In the genomic region with DNA sequence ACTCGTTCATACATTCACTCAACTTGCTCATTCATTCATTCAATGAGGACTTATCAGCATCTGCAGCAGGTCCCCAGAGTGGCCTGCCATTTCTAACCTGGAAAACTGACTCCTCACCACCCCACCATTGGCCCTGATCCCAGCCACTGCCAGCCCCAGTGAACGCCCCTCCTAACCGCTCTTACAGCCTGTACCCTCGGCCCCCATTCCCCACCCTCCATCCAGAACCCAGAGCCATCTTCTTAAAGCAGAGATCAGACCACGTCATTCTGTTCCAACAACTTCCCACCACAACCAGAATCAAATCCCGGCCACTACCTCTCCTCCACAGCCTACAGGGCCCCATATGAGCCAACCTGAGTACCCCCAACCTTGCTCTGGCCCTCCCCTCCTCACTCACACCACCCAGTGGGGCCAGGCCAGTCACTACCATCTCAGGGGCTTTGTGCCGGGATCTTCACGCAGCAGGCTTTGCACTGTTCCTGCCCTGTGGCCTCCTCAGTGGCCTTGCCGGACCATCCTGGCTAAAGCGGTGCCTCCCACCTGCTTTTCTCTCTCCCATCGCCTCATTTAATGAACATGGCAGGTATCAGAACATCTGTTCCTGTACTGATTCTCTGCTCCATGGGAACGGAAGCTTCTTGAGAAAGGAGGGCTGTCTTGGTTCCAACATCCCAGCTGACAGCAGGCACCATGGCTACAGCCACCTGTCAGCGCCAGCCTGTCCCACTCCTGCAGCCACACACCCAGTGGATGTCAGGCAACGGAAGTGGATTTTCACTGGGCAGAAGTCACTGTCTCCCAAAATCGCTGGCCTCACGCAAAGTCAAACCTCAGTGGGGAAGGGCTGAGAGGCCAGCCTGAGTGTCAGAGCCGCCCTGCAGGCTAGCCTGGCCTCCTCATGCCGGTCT, we compare ENCODE assay signal across 11 cellular contexts. TPM values are rescaled to one million over a fixed set of nuclear protein-coding genes. Genes with fewer than 3 reads are reported as not detected.
A peak's percentile ranks its signal among the peaks of the same experiment; 100 is the strongest.
DNase-seq lines count a peak whose midpoint lies in the region; ATAC-seq, FAIRE-seq and TF ChIP-seq lines count a peak whose summit lies in the region.
"Had no signal": no experiment of that assay in that cellular context is flagged by ENCODE, and none has a peak within 500 bp of the region (broad histone marks: within the 10 kb centered on the region; RNA-seq: fewer than 3 reads in every experiment).

No MANE protein-coding gene starts in this region.

- H3K27me3 Mint-ChIP-seq in CD4-positive, CD25-positive, alpha-beta regulatory T cell = no peaks in the 10 kb centered on the region

- TF ChIP-seq CTCF in parathyroid adenoma (IDR thresholded peaks at IDR 0.05) (no peak), tibial artery (IDR thresholded peaks at IDR 0.05) (no peak)

- H3K4me1 ChIP-seq in CD4-positive, CD25-positive, alpha-beta regulatory T cell (ENCODE audit: control insufficient read depth, insufficient read depth, low read length, poor library complexity, severe bottlenecking) = peaks cover 100% of the 10 kb centered on the region
- peaks cover 99% of the 10 kb centered on the region for H3K4me1 ChIP-seq in effector memory CD4-positive, alpha-beta T cell (ENCODE audit: control insufficient read depth, insufficient read depth, low read length, poor library complexity, severe bottlenecking)
- H3K4me1 ChIP-seq in parathyroid adenoma = peaks cover 87% of the 10 kb centered on the region
- peaks cover 3 to 45% (median 41%) of the 10 kb centered on the region in 4 donors for H3K4me1 ChIP-seq in tibial artery

- no peak overlapping the region for H3K4me3 ChIP-seq in CD4-positive, CD25-positive, alpha-beta regulatory T cell (ENCODE audit: low read depth, low read length)
- no peak overlapping the region for H3K4me3 ChIP-seq in effector memory CD4-positive, alpha-beta T cell (ENCODE audit: insufficient read depth, low read depth, low read length, poor library complexity, severe bottlenecking)
- H3K4me3 ChIP-seq in parathyroid adenoma (ENCODE audit: low read depth, low read length) = no peak overlapping the region
- H3K4me3 ChIP-seq in tibial artery = no peak overlapping the region

- peak overlapping the region; percentile 94 for H3K27ac ChIP-seq in CD4-positive, CD25-positive, alpha-beta regulatory T cell (ENCODE audit: insufficient read depth, low read length, poor library complexity, severe bottlenecking)
- peak overlapping the region; percentile 81 for H3K27ac ChIP-seq in effector memory CD4-positive, alpha-beta T cell (ENCODE audit: insufficient read depth, low read length, poor library complexity, severe bottlenecking)
- H3K27ac ChIP-seq in parathyroid adenoma (peak overlapping the region; percentile 100), tibial artery (no peak overlapping the region)
- H3K27ac ChIP-seq: epithelial cell of prostate had no signal

- H3K27ac Mint-ChIP-seq in CD4-positive, CD25-positive, alpha-beta regulatory T cell = peak overlapping the region; percentile 90 to 99 (median 97)

- H3K79me2 ChIP-seq in parathyroid adenoma = peaks cover 41% of the 10 kb centered on the region

- no peak overlapping the region for H2AFZ ChIP-seq in parathyroid adenoma

- H3K9me3 Mint-ChIP-seq in CD4-positive, CD25-positive, alpha-beta regulatory T cell = no peaks in the 10 kb centered on the region

- no peak overlapping the region for H3K9ac ChIP-seq in parathyroid adenoma

- H3K4me3 Mint-ChIP-seq in CD4-positive, CD25-positive, alpha-beta regulatory T cell = peak overlapping the region; percentile 82 to 88 (median 84)

- intact Hi-C loops in tibial artery (cut with DNase I; ENCODE audit: low total_unique reads) = no loop called here

- DNase-seq in CD4-positive, CD25-positive, alpha-beta regulatory T cell = no peak
- peak; percentile 4 for DNase-seq in NCI-H524 treated with DMSO at 0.1 percent for 48 hours (lab: John Stamatoyannopoulos, UW)
- no peak for DNase-seq in effector memory CD4-positive, alpha-beta T cell
- no peak for DNase-seq in RCC 7860 (ENCODE audit: low spot score)
- DNase-seq in NOMO-1 treated with DMSO at 0.1 percent for 48 hours (lab: John Stamatoyannopoulos, UW; ENCODE audit: unreplicated experiment) = no peak
- no peak for DNase-seq in tibial artery
- DNase-seq: COR-L47, NCI-H1105 treated with DMSO at 0.1 percent for 48 hours had no signal

- FAIRE-seq in RCC 7860 (lab: Jason Lieb, UNC) = no peak

- peaks cover 27 to 100% (median 81%) of the 10 kb centered on the region in 4 donors for H3K4me1 Mint-ChIP-seq in CD4-positive, CD25-positive, alpha-beta regulatory T cell

- peaks cover 40% of the 10 kb centered on the region for H3K36me3 Mint-ChIP-seq in CD4-positive, CD25-positive, alpha-beta regulatory T cell

- no peak overlapping the region for H3K4me2 ChIP-seq in parathyroid adenoma (ENCODE audit: low read length)

- ATAC-seq in CD4-positive, CD25-positive, alpha-beta regulatory T cell (ENCODE audit: low read depth in 2 of 2) = no peak
- ATAC-seq in HG02798 (IDR thresholded peaks at IDR 0.05; ENCODE audit: poor library complexity, unreplicated experiment) = no peak

- H3K36me3 ChIP-seq in CD4-positive, CD25-positive, alpha-beta regulatory T cell (ENCODE audit: control insufficient read depth, insufficient read depth, low read length) = peaks cover 16% of the 10 kb centered on the region
- peaks cover 6% of the 10 kb centered on the region for H3K36me3 ChIP-seq in effector memory CD4-positive, alpha-beta T cell (ENCODE audit: control insufficient read depth, insufficient read depth, low read length)
- H3K36me3 ChIP-seq in parathyroid adenoma (ENCODE audit: control insufficient read depth, insufficient read depth, low read length) (no peaks in the 10 kb centered on the region), tibial artery (peaks cover 0 to 16% (median 12%) of the 10 kb centered on the region in 3 donors)

- no peaks in the 10 kb centered on the region for H3K9me3 ChIP-seq in CD4-positive, CD25-positive, alpha-beta regulatory T cell (ENCODE audit: control insufficient read depth in 2 of 2, low read length in 2 of 2)
- H3K9me3 ChIP-seq in effector memory CD4-positive, alpha-beta T cell (ENCODE audit: control insufficient read depth, low read length) = no peaks in the 10 kb centered on the region
- no peaks in the 10 kb centered on the region for H3K9me3 ChIP-seq in parathyroid adenoma (ENCODE audit: control insufficient read depth, low read length)
- H3K9me3 ChIP-seq in tibial artery = no peaks in the 10 kb centered on the region

- H3K27me3 ChIP-seq in CD4-positive, CD25-positive, alpha-beta regulatory T cell (ENCODE audit: control insufficient read depth, insufficient read depth, low read length) = no peaks in the 10 kb centered on the region
- H3K27me3 ChIP-seq in effector memory CD4-positive, alpha-beta T cell (replicated peaks; ENCODE audit: control insufficient read depth, insufficient read depth, low read length, poor library complexity, severe bottlenecking) = no peaks in the 10 kb centered on the region
- H3K27me3 ChIP-seq in parathyroid adenoma (ENCODE audit: control insufficient read depth, insufficient read depth, low read length) = no peaks in the 10 kb centered on the region
- H3K27me3 ChIP-seq in tibial artery = no peaks in the 10 kb centered on the region

RNA-seq across cellular contexts. Expression of a gene that starts 45.4 kb away (rescaled TPM):
- 116 TPM for total RNA-seq in CD4-positive, CD25-positive, alpha-beta regulatory T cell
- 10 to 100 TPM in 3 of 4 donors, 1 to 10 TPM in 1; 5.8 to 22.2 (median 14.4) TPM for polyA plus RNA-seq in CD4-positive, CD25-positive, alpha-beta regulatory T cell

Comparison
In these comparisons a context has a peak if more than half of its experiments do, and no peak if none do; other contexts are left out.
1. H3K27ac ChIP-seq: peak in CD4-positive, CD25-positive, alpha-beta regulatory T cell (single experiment), effector memory CD4-positive, alpha-beta T cell (single experiment) and parathyroid adenoma (single experiment); none in tibial artery (0 of 2).